ENCODE assay signal across 8 cellular contexts in the genomic region with DNA sequence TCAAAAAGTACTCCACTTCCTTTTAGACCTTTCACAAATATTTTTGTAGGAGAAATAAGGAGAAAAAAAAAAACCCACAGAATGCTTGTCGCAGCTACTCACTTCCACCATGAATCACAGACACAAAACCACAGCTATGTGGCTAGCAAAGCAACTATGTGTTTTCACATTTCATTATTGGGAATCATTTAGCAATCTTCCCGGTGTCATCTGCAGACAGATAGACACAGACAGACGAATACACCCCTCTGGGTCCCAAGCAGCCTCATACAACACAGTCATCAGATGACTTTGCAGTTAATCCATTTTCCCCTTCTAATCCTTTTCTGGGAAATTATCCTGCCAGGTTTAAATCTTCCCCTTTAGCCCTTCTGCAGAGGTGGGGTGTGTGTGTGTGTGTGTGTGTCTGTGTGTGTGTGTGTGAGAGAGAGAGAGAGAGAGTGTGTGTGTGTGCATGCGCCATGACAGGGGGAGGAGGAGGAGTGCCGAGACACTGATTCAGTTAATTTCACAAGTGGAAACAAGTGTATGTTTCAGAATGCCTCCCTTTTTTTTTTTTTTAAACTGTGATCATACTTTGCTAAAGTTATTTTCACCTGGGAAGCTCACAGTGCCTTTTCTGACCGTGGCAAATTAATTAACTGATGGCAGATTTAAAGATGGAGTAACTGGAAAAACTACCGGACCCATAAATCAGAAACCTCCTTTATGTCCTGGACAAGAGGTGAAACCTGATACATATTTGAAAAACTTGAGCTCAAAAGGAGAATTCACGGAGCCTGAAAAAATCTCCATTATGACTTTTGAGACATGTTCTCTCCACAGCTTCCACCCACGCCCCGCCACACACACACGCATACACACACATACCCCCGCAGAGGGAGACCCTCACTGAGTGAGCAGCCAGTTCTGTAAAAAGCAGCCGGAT. TPM values are rescaled to one million over a fixed set of nuclear protein-coding genes. Genes with fewer than 3 reads are reported as not detected.
DNase-seq lines count a peak whose midpoint lies in the region; ATAC-seq and TF ChIP-seq lines count a peak whose summit lies in the region.

No MANE protein-coding gene starts in this region.

- H3K4me3 Mint-ChIP-seq in activated CD4-positive, alpha-beta T cell treated with anti-CD3 and anti-CD28 coated beads, Interleukin-2, amount 10 ng/mL, durations not matched to agents 24 days and 14 days, result peak overlapping the region; percentile 22
- no peak overlapping the region for H3K4me3 Mint-ChIP-seq in endodermal cell

- peaks cover 19% of the 10 kb centered on the region for H3K27me3 Mint-ChIP-seq in activated CD4-positive, alpha-beta T cell treated with anti-CD3 and anti-CD28 coated beads, Interleukin-2, amount 10 ng/mL, durations not matched to agents 24 days and 14 days
- H3K27me3 Mint-ChIP-seq in endodermal cell (ENCODE audit: insufficient read depth), result no peaks in the 10 kb centered on the region

- no peaks in the 10 kb centered on the region for H3K36me3 Mint-ChIP-seq in activated CD4-positive, alpha-beta T cell treated with anti-CD3 and anti-CD28 coated beads, Interleukin-2, amount 10 ng/mL, durations not matched to agents 24 days and 14 days (ENCODE audit: low read depth)
- no peaks in the 10 kb centered on the region for H3K36me3 Mint-ChIP-seq in endodermal cell (ENCODE audit: low read depth)

- H3K4me1 Mint-ChIP-seq in activated CD4-positive, alpha-beta T cell treated with anti-CD3 and anti-CD28 coated beads, Interleukin-2, amount 10 ng/mL, durations not matched to agents 24 days and 14 days, result peaks cover 26% of the 10 kb centered on the region
- H3K4me1 Mint-ChIP-seq in endodermal cell, result peaks cover 7% of the 10 kb centered on the region

- ATAC-seq in omental fat pad (ENCODE audit: low FRiP score), result peak; percentile 81
- no peak for ATAC-seq in GM18868 (IDR thresholded peaks at IDR 0.05; ENCODE audit: unreplicated experiment)
- ATAC-seq in GM19035 (IDR thresholded peaks at IDR 0.05; ENCODE audit: unreplicated experiment), result no peak
- ATAC-seq in GM21529 (IDR thresholded peaks at IDR 0.05; ENCODE audit: unreplicated experiment), result no peak

- peak overlapping the region; percentile 82 for H3K27ac Mint-ChIP-seq in activated CD4-positive, alpha-beta T cell treated with anti-CD3 and anti-CD28 coated beads, Interleukin-2, amount 10 ng/mL, durations not matched to agents 24 days and 14 days
- H3K27ac Mint-ChIP-seq in endodermal cell, result no peak overlapping the region

- H3K4me3 ChIP-seq in endodermal cell (ENCODE audit: low read length), result no peak overlapping the region

- H3K9ac ChIP-seq in endodermal cell (ENCODE audit: extremely low read depth, low read length, poor library complexity, severe bottlenecking), result no peak overlapping the region

- H3K27me3 ChIP-seq in endodermal cell (ENCODE audit: control insufficient read depth, insufficient read depth, low read length, poor library complexity, severe bottlenecking), result no peaks in the 10 kb centered on the region

- H3K4me1 ChIP-seq in endodermal cell (ENCODE audit: control insufficient read depth, insufficient read depth, low read length), result no peaks in the 10 kb centered on the region

- H3K9me3 ChIP-seq in endodermal cell (ENCODE audit: control insufficient read depth, low read length), result no peaks in the 10 kb centered on the region

- WGBS in endodermal cell (ENCODE audit: insufficient coverage in 1 of 2, insufficient read length in 1 of 2), 2 experiments, result 85 to 88% methylated on average over 12 of the region's 13 CpGs

- intact Hi-C loops in activated CD4-positive, alpha-beta T cell treated with anti-CD3 and anti-CD28 coated beads, Interleukin-2, amount 10 ng/mL, durations not matched to agents 24 days and 14 days (cut with micrococcal nuclease), result loop anchor here (5.0 kb wide), 1 partner anchor 45 kb away; no protein-coding TSS in a partner anchor

- peak overlapping the region; percentile 74 for H3K27ac ChIP-seq in endodermal cell (ENCODE audit: low read depth, low read length)

- TF ChIP-seq CTCF in endodermal cell (conservative IDR thresholded peaks at IDR 0.05), result no peak
- no peak for TF ChIP-seq CTCF in omental fat pad (IDR thresholded peaks at IDR 0.05)

- H3K9me3 Mint-ChIP-seq in activated CD4-positive, alpha-beta T cell treated with anti-CD3 and anti-CD28 coated beads, Interleukin-2, amount 10 ng/mL, durations not matched to agents 24 days and 14 days, result no peaks in the 10 kb centered on the region
- H3K9me3 Mint-ChIP-seq in endodermal cell, result no peaks in the 10 kb centered on the region

- no peaks in the 10 kb centered on the region for H3K36me3 ChIP-seq in endodermal cell (ENCODE audit: control insufficient read depth, insufficient read depth, low read length)

- DNase-seq in activated CD4-positive, alpha-beta T cell treated with anti-CD3 and anti-CD28 coated beads, Interleukin-2, amount 10 ng/mL, durations not matched to agents 24 days and 14 days, result no peak
- no peak for DNase-seq in activated CD4-positive, alpha-beta T cell treated with anti-CD3 and anti-CD28 coated beads, Interleukin-2, amount 50 U/mL, for 4 hours
- DNase-seq in RPMI7951 (ENCODE audit: low read depth) (peak; percentile 99), endodermal cell (no peak), omental fat pad (ENCODE audit: low spot score) (no peak)

RNA-seq across cellular contexts. Expression of a gene that starts 39.9 kb away (rescaled TPM):
- total RNA-seq in activated CD4-positive, alpha-beta T cell treated with anti-CD3 and anti-CD28 coated beads, Interleukin-2, amount 10 ng/mL, durations not matched to agents 24 days and 14 days, result 0.05 TPM in 1 of 2 replicates, not detected in the other
- total RNA-seq in RPMI7951 (2014; rRNA removed; shearing (Covaris generic)), result 22.8 and 26.0 TPM in 2 replicates
- total RNA-seq in endodermal cell, result 1 to 10 TPM; 1.7 to 2.9 TPM
- polyA plus RNA-seq in endodermal cell (2013, experiment 1 of 2), result 2.4 TPM
- polyA plus RNA-seq in endodermal cell (2013, experiment 2 of 2), result 2.8 TPM
- 100 to 1,000 TPM in 1 of 4 donors, 10 to 100 TPM in 3; 31.6 to 104 (median 72.3) TPM for total RNA-seq in omental fat pad
